ENCODE assay signal across 19 cellular contexts in genomic region chrX:11438767-11439166, GRCh38.
DNase-seq lines count a peak whose midpoint lies in the region; ATAC-seq and TF ChIP-seq lines count a peak whose summit lies in the region.
"Had no signal": no experiment of that assay in that cellular context is flagged by ENCODE, and none has a peak within 500 bp of the region (broad histone marks: within the 10 kb centered on the region; RNA-seq: fewer than 3 reads in every experiment).

No MANE protein-coding gene starts in this region.

- no peaks in the 10 kb centered on the region for H3K36me3 ChIP-seq in thyroid gland
- H3K36me3 ChIP-seq: colonic mucosa, SJSA1 had no signal

- intact Hi-C loops in thyroid gland (cut with DNase I), result no loop called here

- TF ChIP-seq CTCF in choroid plexus epithelial cell (conservative IDR thresholded peaks at IDR 0.05; ENCODE audit: low read depth, low read length) (no peak), thyroid gland (IDR thresholded peaks at IDR 0.05) (no peak)

- 19 to 25% methylated on average over 4 of the region's 4 CpGs for WGBS in thyroid gland, 2 donors

- no peak overlapping the region for H3K4me3 ChIP-seq in choroid plexus epithelial cell (ENCODE audit: low read depth, low read length)
- H3K4me3 ChIP-seq in thyroid gland (replicated peaks in 1 of 3), result no peak overlapping the region
- H3K4me3 ChIP-seq: colonic mucosa, GM12878, SJSA1 had no signal

- TF ChIP-seq POLR2A in thyroid gland (IDR thresholded peaks at IDR 0.05), result no peak
- no peak for TF ChIP-seq POLR2A in GM18505 (IDR thresholded peaks at IDR 0.05; ENCODE audit: borderline replicate concordance, extremely low read depth, insufficient read depth, insufficient read length)

- H3K9me3 ChIP-seq in thyroid gland, result no peaks in the 10 kb centered on the region
- H3K9me3 ChIP-seq: colonic mucosa, SJSA1 had no signal

- DNase-seq in NCI-H460 (ENCODE audit: extremely low read depth, low read depth), result peak; percentile 20
- peak; percentile 88 for DNase-seq in choroid plexus epithelial cell (ENCODE audit: low read depth)
- DNase-seq in thyroid gland, result no peak
- no peak for DNase-seq in ecto neural progenitor cell (ENCODE audit: low spot score)
- DNase-seq: activated CD4-positive, CD25-positive, alpha-beta regulatory T cell treated with anti-CD3 and anti-CD28 coated beads, Interleukin-2, amount 50 U/mL, for 72 hours; activated CD8-positive, alpha-beta memory T cell treated with anti-CD3 and anti-CD28 coated beads, Interleukin-2, amount 50 U/mL, for 48 hours; activated gamma-delta T cell treated with Interleukin-2 at 50 U/mL for 16 hours; colonic mucosa; GDM1; kidney glomerular epithelial cell; NCI-H2081 treated with DMSO at 0.1 percent for 48 hours; NCI-H524 treated with DMSO at 0.1 percent for 48 hours; stimulated activated CD4-positive, alpha-beta T cell treated with anti-CD3 and anti-CD28 coated beads, Interleukin-2, amount 100 ng/mL, for 24 hours; T-helper 9 cell had no signal

- no peak for ATAC-seq in GM18505 (IDR thresholded peaks at IDR 0.05; ENCODE audit: unreplicated experiment)
- ATAC-seq in GM21447 (IDR thresholded peaks at IDR 0.05; ENCODE audit: unreplicated experiment), result no peak
- ATAC-seq: GM12878 had no signal

- H3K27ac ChIP-seq in layer of hippocampus (ENCODE audit: low read depth, low read length), result peak overlapping the region; percentile 35
- peak overlapping the region; percentile 69 to 74 (median 69) for H3K27ac ChIP-seq in thyroid gland
- H3K27ac ChIP-seq: colonic mucosa, SJSA1 had no signal

- peaks cover 9 to 15% of the 10 kb centered on the region in 2 donors for H3K4me1 ChIP-seq in thyroid gland
- H3K4me1 ChIP-seq: colonic mucosa, SJSA1 had no signal

- H3K27me3 ChIP-seq in layer of hippocampus (ENCODE audit: control insufficient read depth, insufficient read depth, low read length) (no peaks in the 10 kb centered on the region), thyroid gland (no peaks in the 10 kb centered on the region)
- H3K27me3 ChIP-seq: colonic mucosa, SJSA1 had no signal

Comparison
In these comparisons a context has a peak if more than half of its experiments do, and no peak if none do; other contexts are left out.
1. DNase-seq: peak in NCI-H460 (single experiment) and choroid plexus epithelial cell (single experiment); none in thyroid gland (0 of 2) and ecto neural progenitor cell (single experiment).